30 cellular contexts compared by ENCODE assay signal in the genomic region with DNA sequence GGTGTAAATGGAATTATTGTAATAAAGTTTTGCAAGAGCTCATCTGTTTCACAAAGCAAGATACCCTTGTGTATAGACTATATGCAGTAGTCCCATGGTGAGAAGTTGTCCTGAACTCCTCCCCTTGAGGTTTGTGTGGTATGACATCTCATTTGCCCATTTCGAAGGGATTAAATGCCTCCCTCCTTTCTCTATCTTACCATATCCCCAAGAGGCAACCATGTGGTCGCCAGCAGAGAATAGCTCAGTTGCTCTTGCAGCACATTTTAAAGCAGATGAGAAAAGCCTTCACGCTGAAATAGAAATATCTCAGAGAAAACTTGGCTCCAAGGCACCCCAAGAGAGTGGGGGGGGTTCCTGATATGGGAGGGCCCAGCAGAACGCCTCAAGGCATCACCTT. TPM values are rescaled to one million over a fixed set of nuclear protein-coding genes. Genes with fewer than 3 reads are reported as not detected.
A peak's percentile ranks its signal among the peaks of the same experiment; 100 is the strongest.
DNase-seq lines count a peak whose midpoint lies in the region; ATAC-seq and TF ChIP-seq lines count a peak whose summit lies in the region.
"Had no signal": no experiment of that assay in that cellular context is flagged by ENCODE, and none has a peak within 500 bp of the region (broad histone marks: within the 10 kb centered on the region; RNA-seq: fewer than 3 reads in every experiment).

No MANE protein-coding gene starts in this region.

- peaks cover 26% of the 10 kb centered on the region for H3K36me3 Mint-ChIP-seq in endodermal cell (ENCODE audit: low read depth)
- peaks cover 19% of the 10 kb centered on the region for H3K36me3 Mint-ChIP-seq in nephron progenitor cell (ENCODE audit: low read depth)

- H3K9me3 Mint-ChIP-seq in endodermal cell (no peaks in the 10 kb centered on the region), nephron progenitor cell (no peaks in the 10 kb centered on the region)
- H3K9me3 Mint-ChIP-seq: activated naive CD8-positive, alpha-beta T cell treated with anti-CD3 and anti-CD28 coated beads, Interleukin-2, amount 50 U/mL, for 24 hours; naive thymus-derived CD8-positive, alpha-beta T cell had no signal

- peaks cover 15% of the 10 kb centered on the region for H3K9me3 ChIP-seq in DND-41 (ENCODE audit: insufficient read depth, low read length, severe bottlenecking)
- H3K9me3 ChIP-seq in Loucy (ENCODE audit: insufficient read depth, low read depth, low read length), result no peaks in the 10 kb centered on the region
- H3K9me3 ChIP-seq in endodermal cell (ENCODE audit: control insufficient read depth, low read length), result no peaks in the 10 kb centered on the region
- H3K9me3 ChIP-seq in right atrium auricular region, result no peaks in the 10 kb centered on the region
- H3K9me3 ChIP-seq in aorta (ENCODE audit: control insufficient read depth, low read length), result no peaks in the 10 kb centered on the region
- H3K9me3 ChIP-seq: body of pancreas, esophagus muscularis mucosa, gastrocnemius medialis, Peyer's patch, SJSA1, uterus had no signal

- H3K79me2 ChIP-seq in DND-41 (ENCODE audit: insufficient read depth, low read length) (no peaks in the 10 kb centered on the region), Loucy (ENCODE audit: insufficient read depth, low read length) (no peaks in the 10 kb centered on the region)

- no peaks in the 10 kb centered on the region for H3K9me2 ChIP-seq in Loucy (replicated peaks; ENCODE audit: low read depth, low read length)

- H3K4me2 ChIP-seq in DND-41 (ENCODE audit: insufficient read depth, low read length) (no peak overlapping the region), Loucy (ENCODE audit: low read depth, low read length, poor library complexity, severe bottlenecking) (peak overlapping the region; percentile 31)

- H3K4me1 Mint-ChIP-seq in endodermal cell (peaks cover 53% of the 10 kb centered on the region), nephron progenitor cell (peaks cover 57% of the 10 kb centered on the region)

- H3F3A ChIP-seq in Loucy (ENCODE audit: low read depth), result no peaks in the 10 kb centered on the region

- peak; percentile 83 for ATAC-seq in DND-41 (ENCODE audit: insufficient read depth, low read depth)
- ATAC-seq in GM21619 (IDR thresholded peaks at IDR 0.05; ENCODE audit: unreplicated experiment), result no peak
- no peak for ATAC-seq in GM18909 (IDR thresholded peaks at IDR 0.05; ENCODE audit: poor library complexity, unreplicated experiment)
- no peak for ATAC-seq in aorta (ENCODE audit: low FRiP score)
- ATAC-seq: activated naive CD8-positive, alpha-beta T cell treated with anti-CD3 and anti-CD28 coated beads, Interleukin-2, amount 50 U/mL, for 24 hours; body of pancreas; gastrocnemius medialis; left colon; naive thymus-derived CD8-positive, alpha-beta T cell; T-helper 17 cell had no signal

- no peak overlapping the region for H2AFZ ChIP-seq in DND-41 (ENCODE audit: low read depth, low read length)
- H2AFZ ChIP-seq in Loucy (ENCODE audit: low read length), result no peak overlapping the region

- H3K4me3 Mint-ChIP-seq in endodermal cell (peak overlapping the region; percentile 100), nephron progenitor cell (peak overlapping the region; percentile 53)
- H3K4me3 Mint-ChIP-seq: activated naive CD8-positive, alpha-beta T cell treated with anti-CD3 and anti-CD28 coated beads, Interleukin-2, amount 50 U/mL, for 24 hours; naive thymus-derived CD8-positive, alpha-beta T cell; T-helper 17 cell had no signal

- H3K36me3 ChIP-seq in DND-41 (ENCODE audit: insufficient read depth, low read length) (no peaks in the 10 kb centered on the region), Loucy (ENCODE audit: insufficient read depth, low read length) (no peaks in the 10 kb centered on the region), endodermal cell (ENCODE audit: control insufficient read depth, insufficient read depth, low read length) (no peaks in the 10 kb centered on the region), right atrium auricular region (no peaks in the 10 kb centered on the region), aorta (ENCODE audit: control insufficient read depth in 1 of 2, insufficient read depth in 2 of 2, low read length in 1 of 2) (no peaks in the 10 kb centered on the region)
- H3K36me3 ChIP-seq: esophagus muscularis mucosa, gastrocnemius medialis, Peyer's patch, SJSA1, uterus, WERI-Rb-1 had no signal

- H4K20me1 ChIP-seq in DND-41 (ENCODE audit: insufficient read depth, low read length), result no peaks in the 10 kb centered on the region
- H4K20me1 ChIP-seq in Loucy (ENCODE audit: insufficient read depth, low read length, poor library complexity, severe bottlenecking), result no peaks in the 10 kb centered on the region

- no peak overlapping the region for H3K9ac ChIP-seq in DND-41 (ENCODE audit: low read depth, low read length)
- no peak overlapping the region for H3K9ac ChIP-seq in Loucy (ENCODE audit: low read depth, low read length, poor library complexity, severe bottlenecking)
- H3K9ac ChIP-seq in endodermal cell (ENCODE audit: extremely low read depth, low read length, poor library complexity, severe bottlenecking), result no peak overlapping the region

- TF ChIP-seq CTCF in DND-41 (IDR thresholded peaks at IDR 0.05; ENCODE audit: borderline replicate concordance, extremely low read depth, low read length, poor library complexity, severe bottlenecking) (no peak), Loucy (conservative IDR thresholded peaks at IDR 0.05; ENCODE audit: low read length) (no peak), endodermal cell (conservative IDR thresholded peaks at IDR 0.05) (no peak), nephron progenitor cell (IDR thresholded peaks at IDR 0.05) (no peak), right atrium auricular region (IDR thresholded peaks at IDR 0.05) (no peak)

- H3K27me3 ChIP-seq in DND-41 (ENCODE audit: insufficient read depth, low read length, poor library complexity) (no peaks in the 10 kb centered on the region), Loucy (ENCODE audit: insufficient read depth, low read length, poor library complexity, severe bottlenecking) (peaks cover 28% of the 10 kb centered on the region), endodermal cell (ENCODE audit: control insufficient read depth, insufficient read depth, low read length, poor library complexity, severe bottlenecking) (no peaks in the 10 kb centered on the region), right atrium auricular region (no peaks in the 10 kb centered on the region), aorta (ENCODE audit: control insufficient read depth in 1 of 2, insufficient read depth in 2 of 2, low read length in 1 of 2) (no peaks in the 10 kb centered on the region)
- H3K27me3 ChIP-seq: body of pancreas, Peyer's patch, uterus had no signal

- H3K4me3 ChIP-seq in DND-41 (ENCODE audit: low read depth in 1 of 2, low read length in 2 of 2), result no peak overlapping the region
- no peak overlapping the region for H3K4me3 ChIP-seq in Loucy (ENCODE audit: low read length, poor library complexity, severe bottlenecking)
- peak overlapping the region; percentile 94 for H3K4me3 ChIP-seq in endodermal cell (ENCODE audit: low read length)
- H3K4me3 ChIP-seq in right atrium auricular region, result no peak overlapping the region
- H3K4me3 ChIP-seq in aorta (ENCODE audit: low read length in 2 of 2), result no peak overlapping the region
- H3K4me3 ChIP-seq: body of pancreas, esophagus muscularis mucosa, gastrocnemius medialis, SJSA1, uterus had no signal

- H3K27ac ChIP-seq in DND-41 (ENCODE audit: low read length) (no peak overlapping the region), endodermal cell (ENCODE audit: low read depth, low read length) (no peak overlapping the region), right atrium auricular region (no peak overlapping the region), aorta (ENCODE audit: low read depth in 1 of 2, low read length in 2 of 2) (no peak overlapping the region)
- H3K27ac ChIP-seq: body of pancreas, C4-2B, esophagus muscularis mucosa, gastrocnemius medialis, Peyer's patch, SJSA1, uterus, WERI-Rb-1 had no signal

- 0 out of 2 replicates have a peak, but pooled peaks cover 3% of the 10 kb centered on the region for H3K4me1 ChIP-seq in DND-41 (ENCODE audit: insufficient read depth, low read length)
- H3K4me1 ChIP-seq in Loucy (ENCODE audit: insufficient read depth, low read length, poor library complexity, severe bottlenecking), result peaks cover 2% of the 10 kb centered on the region
- H3K4me1 ChIP-seq in endodermal cell (ENCODE audit: control insufficient read depth, insufficient read depth, low read length), result peaks cover 11% of the 10 kb centered on the region
- H3K4me1 ChIP-seq in right atrium auricular region, result peaks cover 0 to 25% of the 10 kb centered on the region in 2 donors
- peaks cover 0 to 2% of the 10 kb centered on the region in 2 donors for H3K4me1 ChIP-seq in aorta (ENCODE audit: control insufficient read depth in 1 of 2, insufficient read depth in 2 of 2, low read length in 2 of 2)
- H3K4me1 ChIP-seq: uterus had no signal

- DNase-seq in DND-41 (peak; percentile 20), endodermal cell (peak; percentile 49), nephron progenitor cell (no peak), right atrium auricular region (ENCODE audit: low spot score) (no peak), aorta (no peak)
- DNase-seq: activated effector memory CD4-positive, alpha-beta T cell treated with anti-CD3 and anti-CD28 coated beads, Interleukin-2, amount 50 U/mL, for 16 hours; activated naive CD8-positive, alpha-beta T cell treated with anti-CD3 and anti-CD28 coated beads, Interleukin-2, amount 50 U/mL, for 24 hours; body of pancreas; Calu3; effector memory CD4-positive, alpha-beta T cell; EL; gastrocnemius medialis; IMR-90; left colon; naive thymus-derived CD8-positive, alpha-beta T cell; NCI-H1417 treated with DMSO at 0.1 percent for 48 hours; NCI-H2107; NCI-H446 treated with DMSO at 0.1 percent for 48 hours; Peyer's patch; posterior cingulate gyrus; T-helper 17 cell; uterus; WERI-Rb-1 had no signal

- no peaks in the 10 kb centered on the region for H3K27me3 Mint-ChIP-seq in endodermal cell (ENCODE audit: insufficient read depth)
- H3K27me3 Mint-ChIP-seq in nephron progenitor cell (ENCODE audit: low read depth, poor library complexity), result peaks cover 7% of the 10 kb centered on the region

- H3K27ac Mint-ChIP-seq in endodermal cell (no peak overlapping the region), nephron progenitor cell (no peak overlapping the region)
- H3K27ac Mint-ChIP-seq: activated naive CD8-positive, alpha-beta T cell treated with anti-CD3 and anti-CD28 coated beads, Interleukin-2, amount 50 U/mL, for 24 hours; naive thymus-derived CD8-positive, alpha-beta T cell; T-helper 17 cell had no signal

- WGBS in endodermal cell (ENCODE audit: insufficient coverage in 1 of 2, insufficient read length in 1 of 2), 2 experiments, result 51 to 70% methylated on average over 2 to 3 of the region's 4 CpGs
- WGBS in aorta, 2 donors, result 72 to 80% methylated on average over 4 of the region's 4 CpGs

- intact Hi-C loops in aorta (cut with DNase I), result loop anchor here (10.0 kb wide), 2 partner anchors 185 to 375 kb away; no protein-coding TSS in a partner anchor

RNA-seq across cellular contexts. Expression of a gene that starts 4.6 kb away (rescaled TPM):
- total RNA-seq in endodermal cell, result 100 to 1,000 TPM in 1 of 2 donors, 10 to 100 TPM in 1; 79.6 to 328 TPM
- polyA plus RNA-seq in endodermal cell (2013, experiment 1 of 2), result 73.8 TPM
- polyA plus RNA-seq in endodermal cell (2013, experiment 2 of 2), result 61.4 TPM
- 1 to 10 TPM; 3.9 to 4.4 TPM for total RNA-seq in right atrium auricular region
- total RNA-seq in aorta, result 10 to 100 TPM; 19.8 to 28.5 TPM
- polyA plus RNA-seq in aorta, result 1 to 10 TPM in 1 of 2 donors, under 1 TPM in 1; 0.10 to 6.3 TPM
- total RNA-seq: M059J; naive thymus-derived CD8-positive, alpha-beta T cell had no signal

Comparison
In these comparisons a context has a peak if more than half of its experiments do, and no peak if none do; other contexts are left out.
1. DNase-seq: peak in DND-41 (single experiment) and endodermal cell (single experiment); none in nephron progenitor cell (single experiment), right atrium auricular region (single experiment) and aorta (0 of 2).